8 cellular contexts compared by ENCODE assay signal in the genomic region with DNA sequence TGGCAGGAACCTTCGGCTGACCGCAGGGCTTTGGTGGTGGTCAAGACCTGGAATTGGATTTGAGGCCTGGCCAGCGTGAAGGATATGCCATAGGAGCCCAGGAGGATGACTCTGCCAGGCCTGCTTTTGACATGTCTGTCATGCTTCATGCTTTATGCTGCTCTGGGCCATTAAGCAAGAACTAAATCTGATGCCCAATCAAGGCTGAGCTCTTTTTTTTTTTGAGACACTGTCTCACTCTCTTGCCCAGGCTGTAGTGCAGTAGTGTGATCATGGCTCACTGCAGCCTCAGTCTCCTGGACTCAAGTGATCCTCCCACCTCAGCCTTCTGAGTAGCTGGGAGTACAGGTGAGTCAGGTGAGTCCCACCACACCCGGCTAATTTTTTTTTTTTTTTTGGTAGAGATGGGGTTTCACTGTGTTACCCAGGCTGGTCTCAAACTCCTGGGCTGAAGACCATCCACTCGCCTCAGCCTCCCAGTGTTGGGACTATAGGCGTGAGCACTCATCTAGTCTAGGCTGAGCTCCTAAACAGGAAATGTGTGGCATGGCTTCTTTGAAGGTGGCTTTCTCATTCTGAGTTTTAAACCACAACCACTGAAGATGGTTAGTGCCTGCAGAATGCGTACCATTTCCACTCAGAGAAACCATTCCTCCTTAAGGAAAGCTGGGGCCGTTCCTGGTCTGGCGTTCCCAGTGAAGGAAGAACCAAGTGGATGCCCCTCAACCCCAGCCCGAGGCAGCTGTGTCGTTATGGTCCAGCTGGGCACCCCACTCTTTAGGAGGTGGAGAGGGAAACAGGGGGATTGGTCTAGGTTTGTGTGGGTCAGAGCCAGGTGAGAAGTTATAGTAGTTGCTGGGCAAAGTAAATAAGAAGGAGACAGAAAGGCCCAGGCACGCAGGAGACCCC. TPM values are rescaled to one million over a fixed set of nuclear protein-coding genes. Genes with fewer than 3 reads are reported as not detected.
DNase-seq lines count a peak whose midpoint lies in the region; ATAC-seq and TF ChIP-seq lines count a peak whose summit lies in the region.

No MANE protein-coding gene starts in this region.

- H3K9ac ChIP-seq in colonic mucosa (ENCODE audit: low read depth in 2 of 2, low read length in 2 of 2), result no peak overlapping the region

- H3K36me3 ChIP-seq in colonic mucosa, result no peaks in the 10 kb centered on the region

- TF ChIP-seq CTCF in colonic mucosa (IDR thresholded peaks at IDR 0.05), result no peak

- H3K27me3 Mint-ChIP-seq in T-helper 2 cell treated with Interferon-gamma antibody and Interleukin-4, amounts not matched to agents 5 μg/mL and 100 μg/mL, for 36 hours (ENCODE audit: low read depth), result no peaks in the 10 kb centered on the region

- peak overlapping the region; percentile 99 for H3K27ac Mint-ChIP-seq in T-helper 2 cell treated with Interferon-gamma antibody and Interleukin-4, amounts not matched to agents 5 μg/mL and 100 μg/mL, for 36 hours

- peaks cover 47% of the 10 kb centered on the region for H3K36me3 Mint-ChIP-seq in T-helper 2 cell treated with Interferon-gamma antibody and Interleukin-4, amounts not matched to agents 5 μg/mL and 100 μg/mL, for 36 hours (ENCODE audit: low read depth)

- H3K4me1 Mint-ChIP-seq in T-helper 2 cell treated with Interferon-gamma antibody and Interleukin-4, amounts not matched to agents 5 μg/mL and 100 μg/mL, for 36 hours (ENCODE audit: low read depth), result peaks cover 62% of the 10 kb centered on the region

- peak overlapping the region; percentile 76 for H3K27ac ChIP-seq in colonic mucosa

- intact Hi-C loops in colonic mucosa (cut with DNase I), result loop anchor here (10.0 kb wide), 1 partner anchor 125 kb away; a partner anchor contains a TSS

- peaks cover 4% of the 10 kb centered on the region for H3K4me1 ChIP-seq in colonic mucosa

- H3K4me3 Mint-ChIP-seq in T-helper 2 cell treated with Interferon-gamma antibody and Interleukin-4, amounts not matched to agents 5 μg/mL and 100 μg/mL, for 36 hours, result peak overlapping the region; percentile 73

- ATAC-seq in GM18867 (IDR thresholded peaks at IDR 0.05; ENCODE audit: unreplicated experiment), result peak; percentile 36

- H3K9me3 ChIP-seq in colonic mucosa, result no peaks in the 10 kb centered on the region

- peaks cover 4% of the 10 kb centered on the region for H3K9me3 Mint-ChIP-seq in T-helper 2 cell treated with Interferon-gamma antibody and Interleukin-4, amounts not matched to agents 5 μg/mL and 100 μg/mL, for 36 hours

- peak; percentile 76 for DNase-seq in T-helper 2 cell treated with Interferon-gamma antibody and Interleukin-4, amounts not matched to agents 5 μg/mL and 100 μg/mL, for 36 hours (ENCODE audit: low spot score)
- no peak for DNase-seq in colonic mucosa
- DNase-seq in stimulated activated CD4-positive, alpha-beta T cell treated with anti-CD3 and anti-CD28 coated beads, Interleukin-4, amount 100 ng/mL, for 24 hours, result peak; percentile 70
- DNase-seq in DMS114 treated with DMSO at 0.1 percent for 48 hours (lab: John Stamatoyannopoulos, UW; ENCODE audit: unreplicated experiment), result no peak
- no peak for DNase-seq in hepatic stellate cell (ENCODE audit: low spot score)
- DNase-seq in GM19240 (ENCODE audit: insufficient read length, low spot score), result no peak
- no peak for DNase-seq in NCI-H2196 treated with DMSO at 0.1 percent for 48 hours (lab: John Stamatoyannopoulos, UW; ENCODE audit: unreplicated experiment)

- H3K27me3 ChIP-seq in colonic mucosa, result no peaks in the 10 kb centered on the region

- no peak overlapping the region for H3K4me3 ChIP-seq in colonic mucosa

RNA-seq across cellular contexts. Expression of a gene that starts 34.2 kb away (rescaled TPM):
- total RNA-seq in colonic mucosa, result 100 to 1,000 TPM; 312 to 335 TPM

Comparison
In these comparisons a context has a peak if more than half of its experiments do, and no peak if none do; other contexts are left out.
1. DNase-seq: peak in T-helper 2 cell treated with Interferon-gamma antibody and Interleukin-4, amounts not matched to agents 5 μg/mL and 100 μg/mL, for 36 hours (single experiment) and stimulated activated CD4-positive, alpha-beta T cell treated with anti-CD3 and anti-CD28 coated beads, Interleukin-4, amount 100 ng/mL, for 24 hours (single experiment); none in colonic mucosa (single experiment), DMS114 treated with DMSO at 0.1 percent for 48 hours (single experiment), hepatic stellate cell (single experiment), GM19240 (single experiment) and NCI-H2196 treated with DMSO at 0.1 percent for 48 hours (single experiment).